ENCODE assay signal across 26 cellular contexts in the genomic region with DNA sequence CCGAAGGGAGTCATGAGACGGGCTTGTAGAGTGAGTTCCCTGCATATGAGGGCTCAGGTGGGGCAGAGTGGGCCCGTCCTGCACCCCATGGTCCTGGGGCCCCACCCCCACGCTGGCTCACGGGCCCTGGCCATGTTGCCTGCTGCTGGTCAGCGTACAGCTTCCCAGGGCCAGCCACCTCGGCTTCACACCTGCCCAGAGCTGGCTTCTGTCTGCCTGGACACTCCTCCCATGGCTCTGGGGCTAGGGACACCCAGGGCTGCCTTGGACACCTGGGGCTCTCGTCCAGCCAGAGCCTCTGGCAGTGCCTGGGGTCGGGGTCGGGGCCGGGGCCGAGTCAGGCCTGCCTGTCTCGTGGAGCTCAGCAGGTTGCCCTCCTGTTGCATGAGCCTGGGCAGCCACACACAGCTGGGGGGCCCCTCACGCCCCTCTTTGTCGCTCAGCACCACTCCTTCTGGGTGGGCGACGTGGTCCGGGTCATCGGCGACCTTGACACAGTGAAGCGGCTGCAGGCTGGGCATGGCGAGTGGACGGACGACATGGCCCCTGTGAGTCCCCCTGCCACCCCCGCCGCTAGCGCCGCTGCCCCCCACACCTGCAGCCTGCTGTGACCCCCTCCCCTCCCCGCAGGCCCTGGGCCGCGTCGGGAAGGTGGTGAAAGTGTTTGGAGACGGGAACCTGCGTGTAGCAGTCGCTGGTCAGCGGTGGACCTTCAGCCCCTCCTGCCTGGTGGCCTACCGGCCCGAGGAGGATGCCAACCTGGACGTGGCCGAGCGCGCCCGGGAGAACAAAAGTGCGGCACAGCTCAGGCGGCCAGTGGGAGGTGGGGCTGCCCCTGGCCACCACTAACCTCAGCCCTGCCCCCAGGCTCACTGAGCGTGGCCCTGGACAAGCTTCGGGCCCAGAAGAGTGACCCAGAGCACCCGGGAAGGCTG. TPM values are rescaled to one million over a fixed set of nuclear protein-coding genes. Genes with fewer than 3 reads are reported as not detected.
DNase-seq lines count a peak whose midpoint lies in the region; FAIRE-seq and TF ChIP-seq lines count a peak whose summit lies in the region.
"Had no signal": no experiment of that assay in that cellular context is flagged by ENCODE, and none has a peak within 500 bp of the region (broad histone marks: within the 10 kb centered on the region; RNA-seq: fewer than 3 reads in every experiment).

No MANE protein-coding gene starts in this region.

- H3K27ac ChIP-seq in HEK293 (ENCODE audit: extremely low read depth, low read depth, low read length), result no peak overlapping the region
- no peak overlapping the region for H3K27ac ChIP-seq in kidney (ENCODE audit: low read depth in 2 of 2, low read length in 2 of 2)
- H3K27ac ChIP-seq in sigmoid colon, result no peak overlapping the region
- H3K27ac ChIP-seq in brain microvascular endothelial cell, result no peak overlapping the region
- H3K27ac ChIP-seq: body of pancreas, SJCRH30, testis had no signal

- H3K36me3 ChIP-seq in HEK293 (ENCODE audit: control insufficient read depth in 2 of 2, insufficient read depth in 1 of 2, low read length in 2 of 2) (peaks cover 0 to 35% of the 10 kb centered on the region in 2 experiments; a peak in 1 of 3 replicates), kidney (ENCODE audit: control insufficient read depth in 1 of 2, insufficient read depth in 2 of 2, low read length in 2 of 2) (no peaks in the 10 kb centered on the region), sigmoid colon (peaks cover 0 to 43% (median 10%) of the 10 kb centered on the region in 4 donors), brain microvascular endothelial cell (replicated peaks) (peaks cover 4% of the 10 kb centered on the region)
- H3K36me3 ChIP-seq: SJCRH30 had no signal

- peaks cover 9 to 31% (median 27%) of the 10 kb centered on the region in 3 donors for H3K27me3 ChIP-seq in sigmoid colon
- peaks cover 8% of the 10 kb centered on the region for H3K27me3 ChIP-seq in brain microvascular endothelial cell (replicated peaks)
- H3K27me3 ChIP-seq: body of pancreas, SJCRH30, testis had no signal

- H3K4me3 ChIP-seq in HEK293 (ENCODE audit: low read depth, low read length) (no peak overlapping the region), kidney (ENCODE audit: low read length in 2 of 2) (no peak overlapping the region), sigmoid colon (no peak overlapping the region), brain microvascular endothelial cell (ENCODE audit: low read depth, low read length) (no peak overlapping the region)
- H3K4me3 ChIP-seq: body of pancreas, SJCRH30, testis had no signal

- CTCF ChIA-PET in HEK293 (lab: Yijun Ruan, JAX), result no interaction called here

- 94 to 95% methylated on average over 48 of the region's 48 CpGs for WGBS in sigmoid colon, 2 donors

- peaks cover 3% of the 10 kb centered on the region for H3K27me3 Mint-ChIP-seq in activated CD4-positive, alpha-beta T cell treated with anti-CD3 and anti-CD28 coated beads, Interleukin-2, amount 10 ng/mL, durations not matched to agents 24 days and 14 days

- no peaks in the 10 kb centered on the region for H3K9me3 Mint-ChIP-seq in activated CD4-positive, alpha-beta T cell treated with anti-CD3 and anti-CD28 coated beads, Interleukin-2, amount 10 ng/mL, durations not matched to agents 24 days and 14 days
- H3K9me3 Mint-ChIP-seq: activated naive CD8-positive, alpha-beta T cell treated with anti-CD3 and anti-CD28 coated beads, Interleukin-2, amount 50 U/mL, for 24 hours; mesothelial cell of epicardium; stimulated activated memory B cell treated with anti-CD40 and anti-IgM and Interleukin-4, amounts not matched to agents 10 μg/mL and 1 μg/mL and 100 μg/mL, for 72 hours had no signal

- DNase-seq in activated CD4-positive, alpha-beta T cell treated with anti-CD3 and anti-CD28 coated beads, Interleukin-2, amount 10 ng/mL, durations not matched to agents 24 days and 14 days, result peak; percentile 56
- DNase-seq in activated CD4-positive, alpha-beta T cell treated with anti-CD3 and anti-CD28 coated beads, Interleukin-2, amount 50 U/mL, for 48 hours, result no peak
- DNase-seq in kidney (peak; percentile 73), sigmoid colon (peak; percentile 64), ACHN (no peak), foreskin melanocyte (no peak), brain microvascular endothelial cell (no peak)
- DNase-seq: 8988T; activated CD4-positive, alpha-beta T cell treated with anti-CD3 and anti-CD28 coated beads for 4 hours; activated effector memory CD4-positive, alpha-beta T cell treated with Interleukin-2 at 50 U/mL for 16 hours; activated naive CD8-positive, alpha-beta T cell treated with anti-CD3 and anti-CD28 coated beads, Interleukin-2, amount 50 U/mL, for 24 hours; body of pancreas; DND-41; GOT3; IMR-90; NCI-H1105 treated with DMSO at 0.1 percent for 48 hours; NCI-H2081 treated with DMSO at 0.1 percent for 48 hours; NCI-H446; SJCRH30; testis had no signal

- no peak for TF ChIP-seq POLR2A in sigmoid colon (IDR thresholded peaks at IDR 0.05)

- no peak overlapping the region for H3K9ac ChIP-seq in kidney (ENCODE audit: low read length in 2 of 2)

- H3K4me1 Mint-ChIP-seq in activated CD4-positive, alpha-beta T cell treated with anti-CD3 and anti-CD28 coated beads, Interleukin-2, amount 10 ng/mL, durations not matched to agents 24 days and 14 days, result peaks cover 2% of the 10 kb centered on the region
- H3K4me1 Mint-ChIP-seq: endodermal cell had no signal

- H3K36me3 Mint-ChIP-seq in activated CD4-positive, alpha-beta T cell treated with anti-CD3 and anti-CD28 coated beads, Interleukin-2, amount 10 ng/mL, durations not matched to agents 24 days and 14 days (ENCODE audit: low read depth), result peaks cover 2% of the 10 kb centered on the region
- H3K36me3 Mint-ChIP-seq: mesothelial cell of epicardium; stimulated activated memory B cell treated with anti-CD40 and anti-IgM and Interleukin-4, amounts not matched to agents 10 μg/mL and 1 μg/mL and 100 μg/mL, for 72 hours had no signal

- H3K9me3 ChIP-seq in HEK293 (ENCODE audit: control insufficient read depth, insufficient read depth, low read depth, low read length), result no peaks in the 10 kb centered on the region
- no peaks in the 10 kb centered on the region for H3K9me3 ChIP-seq in kidney (ENCODE audit: control insufficient read depth in 1 of 2, low read length in 2 of 2)
- no peaks in the 10 kb centered on the region for H3K9me3 ChIP-seq in sigmoid colon
- H3K9me3 ChIP-seq: body of pancreas, SJCRH30, testis had no signal

- no peak overlapping the region for H3K27ac Mint-ChIP-seq in activated CD4-positive, alpha-beta T cell treated with anti-CD3 and anti-CD28 coated beads, Interleukin-2, amount 10 ng/mL, durations not matched to agents 24 days and 14 days
- H3K27ac Mint-ChIP-seq: activated naive CD8-positive, alpha-beta T cell treated with anti-CD3 and anti-CD28 coated beads, Interleukin-2, amount 50 U/mL, for 24 hours; endodermal cell; mesothelial cell of epicardium; stimulated activated memory B cell treated with anti-CD40 and anti-IgM and Interleukin-4, amounts not matched to agents 10 μg/mL and 1 μg/mL and 100 μg/mL, for 72 hours had no signal

- intact Hi-C loops in activated CD4-positive, alpha-beta T cell treated with anti-CD3 and anti-CD28 coated beads, Interleukin-2, amount 10 ng/mL, durations not matched to agents 24 days and 14 days (cut with micrococcal nuclease), result no loop called here
- intact Hi-C loops in kidney (cut with DNase I), result no loop called here
- intact Hi-C loops in sigmoid colon (cut with DNase I), result no loop called here

- in situ Hi-C loops in ACHN (cut with HindIII; ENCODE audit: low pct_ligation_motif_present, low pct_unique_long_range_greater_than_20kb, low sequenced_read_pairs) (no loop called here), brain microvascular endothelial cell (cut with HindIII; ENCODE audit: low pct_ligation_motif_present, low sequenced_read_pairs) (no loop called here)

- no peak for TF ChIP-seq CTCF in HEK293 (tag by site-specific recombination; IDR thresholded peaks at IDR 0.05)
- no peak for TF ChIP-seq CTCF in kidney (IDR thresholded peaks at IDR 0.05; ENCODE audit: borderline replicate concordance, extremely low read depth, insufficient read depth)
- no peak for TF ChIP-seq CTCF in sigmoid colon (IDR thresholded peaks at IDR 0.05)
- no peak for TF ChIP-seq CTCF in brain microvascular endothelial cell (IDR thresholded peaks at IDR 0.05; ENCODE audit: low read depth, low read length, missing control alignments)

- no peak for TF ChIP-seq EP300 in sigmoid colon (IDR thresholded peaks at IDR 0.05)

- POLR2A ChIA-PET in HEK293 (lab: Yijun Ruan, JAX), result no interaction called here

- H3K4me3 Mint-ChIP-seq in activated CD4-positive, alpha-beta T cell treated with anti-CD3 and anti-CD28 coated beads, Interleukin-2, amount 10 ng/mL, durations not matched to agents 24 days and 14 days, result no peak overlapping the region
- H3K4me3 Mint-ChIP-seq: activated naive CD8-positive, alpha-beta T cell treated with anti-CD3 and anti-CD28 coated beads, Interleukin-2, amount 50 U/mL, for 24 hours; endodermal cell; mesothelial cell of epicardium; stimulated activated memory B cell treated with anti-CD40 and anti-IgM and Interleukin-4, amounts not matched to agents 10 μg/mL and 1 μg/mL and 100 μg/mL, for 72 hours had no signal

- FAIRE-seq in kidney (lab: Jason Lieb, UNC), result no peak
- FAIRE-seq: colon, small intestine had no signal

- H3K4me1 ChIP-seq in HEK293 (ENCODE audit: control insufficient read depth, insufficient read depth, low read length) (no peaks in the 10 kb centered on the region), kidney (ENCODE audit: control insufficient read depth in 1 of 2, insufficient read depth in 1 of 2, low read depth in 1 of 2, low read length in 2 of 2) (no peaks in the 10 kb centered on the region), sigmoid colon (peaks cover 0 to 17% (median 12%) of the 10 kb centered on the region in 4 donors)
- H3K4me1 ChIP-seq: body of pancreas, testis had no signal

RNA-seq across cellular contexts. Expression of gene MMP23B, which starts 5.5 kb away (rescaled TPM):
- 1.2 and 1.5 TPM in 2 replicates for total RNA-seq in activated CD4-positive, alpha-beta T cell treated with anti-CD3 and anti-CD28 coated beads, Interleukin-2, amount 10 ng/mL, durations not matched to agents 24 days and 14 days
- total RNA-seq in kidney (7.1 TPM), sigmoid colon (10 to 100 TPM in 2 of 4 donors, 1 to 10 TPM in 2; 1.8 to 58.7 (median 17.2) TPM)
- polyA plus RNA-seq in kidney (ENCODE audit: insufficient read depth, low read depth, low replicate concordance) (4.0 TPM), sigmoid colon (1 to 10 TPM; 2.2 to 3.6 (median 2.3) TPM)

RNA-seq across cellular contexts. Expression of gene MIB2, which starts 11.2 kb away (rescaled TPM):
- 32.7 and 34.1 TPM in 2 replicates for total RNA-seq in activated CD4-positive, alpha-beta T cell treated with anti-CD3 and anti-CD28 coated beads, Interleukin-2, amount 10 ng/mL, durations not matched to agents 24 days and 14 days
- 61.6 TPM for total RNA-seq in kidney
- 35.6 TPM for polyA plus RNA-seq in kidney (ENCODE audit: insufficient read depth, low read depth, low replicate concordance)
- total RNA-seq in sigmoid colon, result 10 to 100 TPM; 32.7 to 95.3 (median 53.6) TPM
- 10 to 100 TPM; 24.6 to 77.6 (median 33.3) TPM for polyA plus RNA-seq in sigmoid colon

RNA-seq across cellular contexts. Expression of gene FNDC10, which starts 26.5 kb away (rescaled TPM):
- total RNA-seq in activated CD4-positive, alpha-beta T cell treated with anti-CD3 and anti-CD28 coated beads, Interleukin-2, amount 10 ng/mL, durations not matched to agents 24 days and 14 days, result 14.3 and 15.9 TPM in 2 replicates
- total RNA-seq in kidney (2.6 TPM), sigmoid colon (1 to 10 TPM in 3 of 4 donors, under 1 TPM in 1; 0.82 to 2.8 (median 1.6) TPM)
- polyA plus RNA-seq in kidney (ENCODE audit: insufficient read depth, low read depth, low replicate concordance) (18.2 TPM), sigmoid colon (1 to 10 TPM; 1.2 to 3.5 (median 2.8) TPM)

RNA-seq across cellular contexts. Expression of gene CDK11B, which starts 32.3 kb away (rescaled TPM):
- total RNA-seq in activated CD4-positive, alpha-beta T cell treated with anti-CD3 and anti-CD28 coated beads, Interleukin-2, amount 10 ng/mL, durations not matched to agents 24 days and 14 days, result 38.0 and 40.4 TPM in 2 replicates
- total RNA-seq in kidney, result 24.0 TPM
- 13.9 TPM for polyA plus RNA-seq in kidney (ENCODE audit: insufficient read depth, low read depth, low replicate concordance)
- total RNA-seq in sigmoid colon, result 10 to 100 TPM; 23.9 to 51.0 (median 27.8) TPM
- 10 to 100 TPM; 30.0 to 38.4 (median 37.9) TPM for polyA plus RNA-seq in sigmoid colon

RNA-seq across cellular contexts. Expression of gene SSU72, which starts 51.8 kb away (rescaled TPM):
- total RNA-seq in activated CD4-positive, alpha-beta T cell treated with anti-CD3 and anti-CD28 coated beads, Interleukin-2, amount 10 ng/mL, durations not matched to agents 24 days and 14 days, result 134 TPM in 2 replicates
- total RNA-seq in kidney (102 TPM), sigmoid colon (100 to 1,000 TPM in 3 of 4 donors, 10 to 100 TPM in 1; 98.9 to 119 (median 109) TPM)
- polyA plus RNA-seq in kidney (ENCODE audit: insufficient read depth, low read depth, low replicate concordance) (143 TPM), sigmoid colon (100 to 1,000 TPM; 129 to 165 (median 150) TPM)

Comparison
In these comparisons a context has a peak if more than half of its experiments do, and no peak if none do; other contexts are left out.
1. DNase-seq: peak in activated CD4-positive, alpha-beta T cell treated with anti-CD3 and anti-CD28 coated beads, Interleukin-2, amount 10 ng/mL, durations not matched to agents 24 days and 14 days (single experiment), kidney (single experiment) and sigmoid colon (single experiment); none in activated CD4-positive, alpha-beta T cell treated with anti-CD3 and anti-CD28 coated beads, Interleukin-2, amount 50 U/mL, for 48 hours (0 of 2), ACHN (single experiment), foreskin melanocyte (single experiment) and brain microvascular endothelial cell (single experiment).